In genomic region chr5:132103380-132103951, GRCh38 we compare ENCODE assay signal across 8 cellular contexts. TPM values are rescaled to one million over a fixed set of nuclear protein-coding genes. Genes with fewer than 3 reads are reported as not detected.
A peak's percentile ranks its signal among the peaks of the same experiment; 100 is the strongest.
DNase-seq lines count a peak whose midpoint lies in the region; ATAC-seq and TF ChIP-seq lines count a peak whose summit lies in the region.

No MANE protein-coding gene starts in this region.

- H3K4me3 ChIP-seq in mucosa of rectum (ENCODE audit: low read length in 2 of 2) (no peak overlapping the region), stomach (no peak overlapping the region)

- intact Hi-C loops in stomach (cut with DNase I; ENCODE audit: low total_unique reads), result no loop called here

- H3K4me1 ChIP-seq in mucosa of rectum (ENCODE audit: control insufficient read depth in 2 of 2, insufficient read depth in 2 of 2, low read length in 2 of 2) (peaks cover 19 to 29% of the 10 kb centered on the region in 2 donors), stomach (peaks cover 10 to 16% (median 13%) of the 10 kb centered on the region in 4 donors)

- peak; percentile 75 for ATAC-seq in GM21529 (IDR thresholded peaks at IDR 0.05; ENCODE audit: unreplicated experiment)

- TF ChIP-seq RAD21 in Ishikawa (IDR thresholded peaks at IDR 0.05; ENCODE audit: low read depth), result no peak

- TF ChIP-seq POLR2A in stomach (IDR thresholded peaks at IDR 0.05), result no peak

- TF ChIP-seq EP300 in Ishikawa (IDR thresholded peaks at IDR 0.05; ENCODE audit: borderline replicate concordance), result no peak
- no peak for TF ChIP-seq EP300 in stomach (IDR thresholded peaks at IDR 0.05)

- H3K27ac ChIP-seq in mucosa of rectum (ENCODE audit: low read depth in 2 of 2, low read length in 2 of 2), result peak overlapping the region; percentile 57 to 82
- H3K27ac ChIP-seq in stomach, result peak overlapping the region; percentile 16 to 74 (median 65)

- TF ChIP-seq CTCF in stomach (IDR thresholded peaks at IDR 0.05), result no peak

- H3K9me3 ChIP-seq in mucosa of rectum (ENCODE audit: control insufficient read depth in 2 of 2, low read length in 2 of 2), result no peaks in the 10 kb centered on the region
- no peaks in the 10 kb centered on the region for H3K9me3 ChIP-seq in stomach

- no peaks in the 10 kb centered on the region for H3K27me3 ChIP-seq in mucosa of rectum (ENCODE audit: control insufficient read depth in 2 of 2, insufficient read depth in 2 of 2, low read length in 2 of 2)
- H3K27me3 ChIP-seq in stomach, result no peaks in the 10 kb centered on the region

- H3K36me3 ChIP-seq in mucosa of rectum (ENCODE audit: control insufficient read depth in 2 of 2, insufficient read depth in 2 of 2, low read length in 2 of 2) (no peaks in the 10 kb centered on the region), stomach (no peaks in the 10 kb centered on the region)

- no peak overlapping the region for H3K9ac ChIP-seq in mucosa of rectum (ENCODE audit: low read depth in 1 of 2, low read length in 2 of 2)

- peak; percentile 96 for DNase-seq in Daoy (ENCODE audit: low read depth)
- DNase-seq in activated CD4-positive, alpha-beta T cell treated with anti-CD3 and anti-CD28 coated beads for 1 hour, result peak; percentile 48
- peak; percentile 84 for DNase-seq in dedifferentiated amniotic fluid mesenchymal stem cell (ENCODE audit: extremely low spot score)
- peak; percentile 46 for DNase-seq in stomach
- no peak for DNase-seq in NCI-H1048 (lab: John Stamatoyannopoulos, UW)

TF ChIP-seq in Ishikawa, 13 proteins besides CTCF, POLR2A, EP300 and RAD21:
- peak; percentile 89 for TF ChIP-seq NFIC (IDR thresholded peaks at IDR 0.05)
- TF ChIP-seq CEBPB (IDR thresholded peaks at IDR 0.05), result no peak

RNA-seq across cellular contexts. Expression of gene CSF2, which starts 29.9 kb away (rescaled TPM):
- total RNA-seq in Daoy (2014; rRNA removed; shearing (Covaris generic)), result 16.4 and 25.3 TPM in 2 replicates
- not detected for total RNA-seq in stomach
- not detected for polyA plus RNA-seq in stomach

RNA-seq across cellular contexts. Expression of gene IL3, which starts 43.0 kb away (rescaled TPM):
- total RNA-seq in Daoy (2014; rRNA removed; shearing (Covaris generic)), result not detected in 2 replicates
- total RNA-seq in stomach, result not detected
- polyA plus RNA-seq in stomach, result not detected

Comparison
In these comparisons a context has a peak if more than half of its experiments do, and no peak if none do; other contexts are left out.
1. RNA of gene CSF2, which starts 29.9 kb away (total RNA-seq): 16.4 to 25.3 TPM in Daoy; not detected in stomach; every median in the first group is over 10 times any median in the second.